In the genomic region with DNA sequence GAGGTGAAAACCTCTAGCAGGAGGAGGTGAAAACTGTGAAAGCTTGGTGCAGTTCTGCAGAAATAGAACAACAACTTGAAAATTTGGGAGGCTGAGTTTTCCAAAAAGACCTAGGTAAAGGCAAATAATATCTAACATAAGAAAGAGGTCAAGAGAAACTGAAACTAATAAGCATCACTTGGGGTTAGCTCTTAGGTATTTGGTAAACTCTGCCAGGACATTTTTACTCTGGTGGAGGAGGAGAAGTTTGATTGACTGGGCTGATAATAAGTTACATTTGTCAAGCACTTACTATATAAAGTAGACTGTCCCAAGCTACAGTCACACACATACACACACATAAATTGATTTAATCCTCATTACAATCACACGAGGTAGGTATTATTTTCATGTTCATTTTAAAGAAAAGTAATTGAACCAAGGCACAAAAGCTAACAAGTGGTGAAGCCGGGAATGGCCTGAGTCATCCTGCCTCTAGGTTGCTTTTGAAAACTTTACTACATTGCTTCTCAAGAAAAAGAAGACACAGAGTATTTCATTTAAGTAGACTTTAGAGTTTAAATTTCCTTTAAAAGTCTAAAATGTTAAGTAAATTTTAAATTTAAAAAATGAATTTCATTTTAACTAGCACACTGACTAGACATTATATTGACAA, we compare ENCODE assay signal across 17 cellular contexts.
"Had no signal": no experiment of that assay in that cellular context is flagged by ENCODE, and none has a peak within 500 bp of the region (broad histone marks: within the 10 kb centered on the region; RNA-seq: fewer than 3 reads in every experiment).

No MANE protein-coding gene starts in this region.

- H3K4me3 Mint-ChIP-seq: activated naive CD8-positive, alpha-beta T cell; naive B cell had no signal

- H3K4me1 ChIP-seq: uterus had no signal

- H3K27me3 Mint-ChIP-seq: activated naive CD8-positive, alpha-beta T cell; naive B cell had no signal

- H3K36me3 Mint-ChIP-seq: naive B cell had no signal

- H3K9me3 Mint-ChIP-seq: naive B cell had no signal

- H3K4me2 ChIP-seq: smooth muscle cell had no signal

- DNase-seq: activated CD4-positive, alpha-beta T cell treated with anti-CD3 and anti-CD28 coated beads, Interleukin-2, amount 50 U/mL, for 48 hours; activated CD4-positive, CD25-positive, alpha-beta regulatory T cell treated with anti-CD3 and anti-CD28 coated beads, Interleukin-2, amount 50 U/mL, for 72 hours; activated gamma-delta T cell; activated T-cell treated with anti-CD3 and anti-CD28 coated beads, Interleukin-2, amount 50 U/mL, for 48 hours; anterior cingulate cortex; effector CD4-positive, alpha-beta T cell; hypothalamus; left colon; naive B cell; posterior cingulate gyrus; right cardiac atrium; tibial artery; uterus had no signal

- H3K27me3 ChIP-seq: cardiac muscle cell, tibial artery, uterus had no signal

- H3K27ac Mint-ChIP-seq: activated naive CD8-positive, alpha-beta T cell had no signal

- H3K27ac ChIP-seq: cardiac muscle cell, coronary artery, tibial artery, uterus had no signal

- H3K4me3 ChIP-seq: cardiac muscle cell, coronary artery, smooth muscle cell, tibial artery, uterus had no signal

- H3K9me3 ChIP-seq: tibial artery, uterus had no signal

- ATAC-seq: left colon, right cardiac atrium had no signal

- H3K36me3 ChIP-seq: cardiac muscle cell, tibial artery, uterus had no signal
